14 cellular contexts compared by ENCODE assay signal in genomic region chr3:71916747-71917369, GRCh38.
DNase-seq lines count a peak whose midpoint lies in the region; ATAC-seq lines count a peak whose summit lies in the region.
"Had no signal": no experiment of that assay in that cellular context is flagged by ENCODE, and none has a peak within 500 bp of the region (broad histone marks: within the 10 kb centered on the region; RNA-seq: fewer than 3 reads in every experiment).

No MANE protein-coding gene starts in this region.

- no peak overlapping the region for H3K27ac Mint-ChIP-seq in stimulated activated naive CD8-positive, alpha-beta T cell treated with anti-CD3 and anti-CD28 coated beads, Interleukin-15, amount 100 ng/mL, for 72 hours
- H3K27ac Mint-ChIP-seq: activated CD4-positive, alpha-beta T cell treated with anti-CD3 and anti-CD28 coated beads, Interleukin-2, amount 10 ng/mL, durations not matched to agents 24 days and 14 days; naive thymus-derived CD8-positive, alpha-beta T cell had no signal

- intact Hi-C loops in head of caudate nucleus (cut with DNase I): no loop called here

- peaks cover 8% of the 10 kb centered on the region for H3K27me3 Mint-ChIP-seq in stimulated activated naive CD8-positive, alpha-beta T cell treated with anti-CD3 and anti-CD28 coated beads, Interleukin-15, amount 100 ng/mL, for 72 hours

- H3K4me3 Mint-ChIP-seq in stimulated activated naive CD8-positive, alpha-beta T cell treated with anti-CD3 and anti-CD28 coated beads, Interleukin-15, amount 100 ng/mL, for 72 hours: no peak overlapping the region
- H3K4me3 Mint-ChIP-seq: activated CD4-positive, alpha-beta T cell treated with anti-CD3 and anti-CD28 coated beads, Interleukin-2, amount 10 ng/mL, durations not matched to agents 24 days and 14 days; naive thymus-derived CD8-positive, alpha-beta T cell had no signal

- DNase-seq in stimulated activated naive CD8-positive, alpha-beta T cell treated with anti-CD3 and anti-CD28 coated beads, Interleukin-15, Interleukin-2, amounts not matched to agents 100 U/mL and 50 U/mL, for 24 hours: no peak
- DNase-seq in stimulated activated naive CD8-positive, alpha-beta T cell treated with anti-CD3 and anti-CD28 coated beads, Interleukin-15, amount 100 ng/mL, for 72 hours: no peak
- DNase-seq in astrocyte of the hippocampus (ENCODE audit: low read depth, low spot score) (peak; percentile 52), head of caudate nucleus (peak in 36 of 42 donors; percentile 14 to 72 (median 42)), NCI-H146 (lab: John Stamatoyannopoulos, UW) (no peak)
- DNase-seq in activated CD4-positive, alpha-beta T cell treated with anti-CD3 and anti-CD28 coated beads for 1 hour: no peak
- DNase-seq: activated CD4-positive, alpha-beta T cell treated with anti-CD3 and anti-CD28 coated beads, Interleukin-2, amount 10 ng/mL, durations not matched to agents 24 days and 14 days; activated T-cell treated with anti-CD3 and anti-CD28 coated beads, Interleukin-2, amount 50 U/mL, for 1 hour; naive thymus-derived CD8-positive, alpha-beta T cell; NCI-H2081 treated with DMSO at 0.1 percent for 48 hours; NK-92 treated with Interleukin-12 subunit alpha and Interleukin-12 subunit beta, amount 100 ng/mL, for 24 hours; T-helper 9 cell had no signal

- peak; percentile 14 for ATAC-seq in stimulated activated naive CD8-positive, alpha-beta T cell treated with anti-CD3 and anti-CD28 coated beads, Interleukin-15, Interleukin-2, amounts not matched to agents 100 U/mL and 50 U/mL, for 24 hours
- ATAC-seq in stimulated activated naive CD8-positive, alpha-beta T cell treated with anti-CD3 and anti-CD28 coated beads, Interleukin-15, amount 100 ng/mL, for 72 hours: no peak
- ATAC-seq in GM21367 (IDR thresholded peaks at IDR 0.05; ENCODE audit: unreplicated experiment): no peak
- no peak for ATAC-seq in GM19463 (IDR thresholded peaks at IDR 0.05; ENCODE audit: unreplicated experiment)
- ATAC-seq: naive thymus-derived CD8-positive, alpha-beta T cell had no signal

- H3K9me3 Mint-ChIP-seq in stimulated activated naive CD8-positive, alpha-beta T cell treated with anti-CD3 and anti-CD28 coated beads, Interleukin-15, amount 100 ng/mL, for 72 hours: no peaks in the 10 kb centered on the region
- H3K9me3 Mint-ChIP-seq: activated CD4-positive, alpha-beta T cell treated with anti-CD3 and anti-CD28 coated beads, Interleukin-2, amount 10 ng/mL, durations not matched to agents 24 days and 14 days had no signal

- H3K4me1 Mint-ChIP-seq in stimulated activated naive CD8-positive, alpha-beta T cell treated with anti-CD3 and anti-CD28 coated beads, Interleukin-15, amount 100 ng/mL, for 72 hours: no peaks in the 10 kb centered on the region
- H3K4me1 Mint-ChIP-seq: activated CD4-positive, alpha-beta T cell treated with anti-CD3 and anti-CD28 coated beads, Interleukin-2, amount 10 ng/mL, durations not matched to agents 24 days and 14 days; naive thymus-derived CD8-positive, alpha-beta T cell had no signal

Comparison
In these comparisons a context has a peak if more than half of its experiments do, and no peak if none do; other contexts are left out.
1. DNase-seq: peak in astrocyte of the hippocampus (single experiment) and head of caudate nucleus (36 of 42); none in stimulated activated naive CD8-positive, alpha-beta T cell treated with anti-CD3 and anti-CD28 coated beads, Interleukin-15, Interleukin-2, amounts not matched to agents 100 U/mL and 50 U/mL, for 24 hours (single experiment), stimulated activated naive CD8-positive, alpha-beta T cell treated with anti-CD3 and anti-CD28 coated beads, Interleukin-15, amount 100 ng/mL, for 72 hours (0 of 2), activated CD4-positive, alpha-beta T cell treated with anti-CD3 and anti-CD28 coated beads for 1 hour (single experiment) and NCI-H146 (single experiment).